29 cellular contexts compared by ENCODE assay signal in the genomic region with DNA sequence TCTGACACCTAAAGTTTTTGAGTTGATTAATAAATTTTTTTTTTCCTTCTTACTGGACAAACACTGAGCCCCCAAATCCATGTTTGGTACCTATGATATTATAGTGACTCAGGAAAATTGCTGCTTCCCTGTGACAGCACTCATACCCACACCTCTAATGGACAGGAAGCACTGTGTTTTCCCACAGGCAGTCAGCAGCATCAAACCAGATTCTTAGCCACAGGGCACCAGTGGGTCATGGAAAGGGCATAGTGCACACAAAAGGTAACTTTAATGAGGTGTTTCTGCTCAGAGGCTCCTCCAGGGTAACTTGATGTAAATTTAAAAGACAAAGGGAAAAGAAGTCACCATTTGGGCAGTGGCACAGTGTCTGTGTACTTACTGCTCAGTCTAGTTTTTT. TPM values are rescaled to one million over a fixed set of nuclear protein-coding genes. Genes with fewer than 3 reads are reported as not detected.
DNase-seq lines count a peak whose midpoint lies in the region; ATAC-seq, FAIRE-seq and TF ChIP-seq lines count a peak whose summit lies in the region.
"Had no signal": no experiment of that assay in that cellular context is flagged by ENCODE, and none has a peak within 500 bp of the region (broad histone marks: within the 10 kb centered on the region; RNA-seq: fewer than 3 reads in every experiment).

No MANE protein-coding gene starts in this region.

- CTCF ChIA-PET in PC-9 (lab: Charles Lee) (no interaction called here), GM10248 (lab: Yijun Ruan, JAX) (no interaction called here)

- peak; percentile 16 for DNase-seq in AG09309 (ENCODE audit: low read depth)
- peak; percentile 7 for DNase-seq in H54 (ENCODE audit: insufficient read length, low spot score)
- DNase-seq in PC-9 = peak; percentile 39 to 87
- DNase-seq in fibroblast of mammary gland (ENCODE audit: low read depth) = peak; percentile 25
- no peak for DNase-seq in activated CD4-positive, alpha-beta T cell treated with anti-CD3 and anti-CD28 coated beads for 4 hours
- DNase-seq in effector CD4-positive, alpha-beta T cell = no peak
- no peak for DNase-seq in GM10248 (ENCODE audit: extremely low spot score)
- DNase-seq: activated CD4-positive, alpha-beta T cell treated with anti-CD3 and anti-CD28 coated beads, Interleukin-2, amount 10 ng/mL, durations not matched to agents 24 days and 14 days; activated effector memory CD4-positive, alpha-beta T cell treated with Interleukin-2 at 50 U/mL for 16 hours; CD4-positive, CD25-positive, alpha-beta regulatory T cell; HCEC 1CT; left colon; mesendoderm; naive thymus-derived CD4-positive, alpha-beta T cell; NCI-H1436 treated with DMSO at 0.1 percent for 48 hours; NCI-H2171; right cardiac atrium; SHP77 treated with DMSO at 0.1 percent for 48 hours; stimulated activated CD4-positive, alpha-beta T cell treated with anti-CD3 and anti-CD28 coated beads, Interleukin-12 subunit alpha, Interleukin-12 subunit beta, amount 100 ng/mL, for 4 hours; stimulated activated CD8-positive, alpha-beta memory T cell treated with anti-CD3 and anti-CD28 coated beads, Interleukin-4, amount 100 ng/mL, for 48 hours; T-cell had no signal

- no peak for TF ChIP-seq POLR2A in H54 (IDR thresholded peaks at IDR 0.05; ENCODE audit: low read depth, low read length)

- no peaks in the 10 kb centered on the region; the same call in 1 of the 2 replicates for H3K9me3 ChIP-seq in PC-9 (ENCODE audit: insufficient read depth, low read depth)

- no peaks in the 10 kb centered on the region for H3K27me3 ChIP-seq in PC-9 (ENCODE audit: insufficient read depth, low read depth)

- no peak for ATAC-seq in GM18867 (IDR thresholded peaks at IDR 0.05; ENCODE audit: unreplicated experiment)
- ATAC-seq: left colon; naive thymus-derived CD4-positive, alpha-beta T cell; right cardiac atrium; T-cell had no signal

- H3F3A ChIP-seq in PC-9 (ENCODE audit: insufficient read depth, low read depth) = 0 out of 2 replicates have a peak, but pooled peaks cover 4% of the 10 kb centered on the region

- H3K4me3 ChIP-seq in AG09309 (ENCODE audit: control insufficient read depth, low read depth, low read length) = no peak overlapping the region
- no peak overlapping the region for H3K4me3 ChIP-seq in PC-9
- no peak overlapping the region for H3K4me3 ChIP-seq in fibroblast of mammary gland (ENCODE audit: control insufficient read depth, low read depth, low read length)

- H4K20me1 ChIP-seq in PC-9 (ENCODE audit: insufficient read depth) = no peaks in the 10 kb centered on the region

- H3K4me1 ChIP-seq in PC-9 (replicated peaks; ENCODE audit: insufficient read depth) = peaks cover 31% of the 10 kb centered on the region

- POLR2A ChIA-PET in PC-9 (lab: Charles Lee; ENCODE audit: unreplicated experiment) = no interaction called here
- POLR2A ChIA-PET in GM10248 (lab: Yijun Ruan, JAX) = no interaction called here

- intact Hi-C loops in PC-9 (cut with micrococcal nuclease; ENCODE audit: unreplicated experiment) = no loop called here

- peak overlapping the region; percentile 90 for H3K27ac ChIP-seq in PC-9

- no peaks in the 10 kb centered on the region for H3K9me2 ChIP-seq in PC-9 (ENCODE audit: insufficient read depth)

- TF ChIP-seq CTCF in AG09309 (IDR thresholded peaks at IDR 0.05; ENCODE audit: control insufficient read depth, insufficient read depth, low read depth, low read length, missing control alignments) = no peak
- TF ChIP-seq CTCF in PC-9 (conservative IDR thresholded peaks at IDR 0.05) = no peak
- TF ChIP-seq CTCF in fibroblast of mammary gland (conservative IDR thresholded peaks at IDR 0.05; ENCODE audit: control insufficient read depth, insufficient read depth, low read depth, low read length) = no peak
- TF ChIP-seq CTCF in GM10248 (IDR thresholded peaks at IDR 0.05; ENCODE audit: control extremely low read depth, extremely low read depth, low read depth, missing control alignments) = no peak

- BruUV-seq in PC-9 (replicated peaks; lab: Mats Ljungman, UMichigan) = no TSS peak

- no peaks in the 10 kb centered on the region for H3K36me3 ChIP-seq in PC-9 (ENCODE audit: low read depth)

- H2AFZ ChIP-seq in PC-9 = no peak overlapping the region

- H3K79me2 ChIP-seq in PC-9 (ENCODE audit: low read depth) = no peaks in the 10 kb centered on the region

- FAIRE-seq in H54 (lab: Jason Lieb, UNC) = no peak

- H3K4me2 ChIP-seq in PC-9 = peak overlapping the region; percentile 21

RNA-seq across cellular contexts. Expression of a gene that starts 34.1 kb away (rescaled TPM):
- not detected in 2 replicates for total RNA-seq in PC-9 (2021)
- total RNA-seq: activated CD4-positive, alpha-beta T cell treated with anti-CD3 and anti-CD28 coated beads, Interleukin-2, amount 10 ng/mL, durations not matched to agents 24 days and 14 days; cardiac septum; CD4-positive, CD25-positive, alpha-beta regulatory T cell; dermis microvascular lymphatic vessel endothelial cell; epithelial cell of proximal tubule; glomerular endothelial cell; left colon; naive thymus-derived CD4-positive, alpha-beta T cell; osteoblast; right cardiac atrium; subcutaneous adipose tissue; T-cell had no signal

RNA-seq across cellular contexts. Expression of a gene that starts 38.4 kb away (rescaled TPM):
- total RNA-seq in PC-9 (2021) = 3.0 and 4.2 TPM in 2 replicates
- total RNA-seq: activated CD4-positive, alpha-beta T cell treated with anti-CD3 and anti-CD28 coated beads, Interleukin-2, amount 10 ng/mL, durations not matched to agents 24 days and 14 days; cardiac septum; CD4-positive, CD25-positive, alpha-beta regulatory T cell; dermis microvascular lymphatic vessel endothelial cell; naive thymus-derived CD4-positive, alpha-beta T cell; right cardiac atrium; subcutaneous adipose tissue; T-cell; urinary bladder had no signal

Comparison
In these comparisons a context has a peak if more than half of its experiments do, and no peak if none do; other contexts are left out.
1. DNase-seq: peak in AG09309 (single experiment), H54 (single experiment), PC-9 (2 of 2) and fibroblast of mammary gland (single experiment); none in activated CD4-positive, alpha-beta T cell treated with anti-CD3 and anti-CD28 coated beads for 4 hours (0 of 2), effector CD4-positive, alpha-beta T cell (single experiment) and GM10248 (single experiment).